ENCODE assay signal across 13 cellular contexts in the genomic region with DNA sequence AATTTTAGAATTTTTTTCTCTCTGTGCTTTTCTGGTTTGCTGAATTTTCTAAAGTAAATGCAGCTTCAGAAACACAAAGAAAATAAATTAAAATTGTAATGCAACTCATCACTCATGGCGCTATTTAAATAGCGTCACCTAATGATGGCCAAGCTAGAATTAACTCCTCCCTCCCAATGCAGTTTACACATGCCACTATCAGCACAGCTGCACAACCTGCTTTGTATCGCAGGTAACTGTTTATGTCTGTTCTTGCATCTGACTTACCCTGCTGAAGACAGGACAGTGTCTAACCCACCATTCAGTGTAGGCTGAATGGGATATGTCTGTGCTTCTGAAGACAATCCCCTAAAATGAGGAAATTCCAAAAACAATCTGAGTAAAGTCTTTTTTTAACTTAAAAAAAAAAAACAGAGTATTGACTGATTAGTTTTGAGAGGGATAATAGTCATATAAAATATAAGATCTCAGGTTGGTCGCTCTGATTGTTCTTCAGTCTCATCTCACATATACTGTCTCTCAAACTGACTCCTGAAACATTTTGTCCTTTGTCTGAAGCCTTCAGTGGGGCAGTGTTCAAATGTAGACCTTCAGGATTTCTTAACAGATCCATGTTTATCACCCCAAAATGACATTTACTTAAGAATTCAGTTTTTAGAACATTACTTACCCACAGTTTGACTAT.
DNase-seq lines count a peak whose midpoint lies in the region; ATAC-seq and TF ChIP-seq lines count a peak whose summit lies in the region.
"Had no signal": no experiment of that assay in that cellular context is flagged by ENCODE, and none has a peak within 500 bp of the region (broad histone marks: within the 10 kb centered on the region; RNA-seq: fewer than 3 reads in every experiment).

No MANE protein-coding gene starts in this region.

- in situ Hi-C loops in KBM-7 (cut with MboI; ENCODE audit: low pct_unique_long_range_greater_than_20kb, low sequenced_read_pairs), result no loop called here

- peak overlapping the region in 1 of 2 donors; percentile 73 for H3K4me3 Mint-ChIP-seq in activated T-cell treated with anti-CD3 and anti-CD28 coated beads, Interleukin-2, amount 50 U/mL, for 72 hours
- H3K4me3 Mint-ChIP-seq in activated CD4-positive, alpha-beta memory T cell treated with anti-CD3 and anti-CD28 coated beads for 36 hours, result no peak overlapping the region
- no peak overlapping the region for H3K4me3 Mint-ChIP-seq in stimulated activated memory B cell treated with anti-CD40 and anti-IgM and Interleukin-4, amounts not matched to agents 10 μg/mL and 1 μg/mL and 100 μg/mL, for 72 hours
- H3K4me3 Mint-ChIP-seq: brain had no signal

- no peaks in the 10 kb centered on the region for H3K27me3 Mint-ChIP-seq in activated T-cell treated with anti-CD3 and anti-CD28 coated beads, Interleukin-2, amount 50 U/mL, for 72 hours (ENCODE audit: low read depth)
- no peaks in the 10 kb centered on the region for H3K27me3 Mint-ChIP-seq in activated CD4-positive, alpha-beta memory T cell treated with anti-CD3 and anti-CD28 coated beads for 36 hours
- no peaks in the 10 kb centered on the region for H3K27me3 Mint-ChIP-seq in stimulated activated memory B cell treated with anti-CD40 and anti-IgM and Interleukin-4, amounts not matched to agents 10 μg/mL and 1 μg/mL and 100 μg/mL, for 72 hours

- no peak for TF ChIP-seq CTCF in testis (IDR thresholded peaks at IDR 0.05)

- H3K36me3 Mint-ChIP-seq in activated T-cell treated with anti-CD3 and anti-CD28 coated beads, Interleukin-2, amount 50 U/mL, for 72 hours (ENCODE audit: insufficient read depth in 2 of 2), result peaks cover 19 to 22% of the 10 kb centered on the region in 2 donors
- peaks cover 10% of the 10 kb centered on the region for H3K36me3 Mint-ChIP-seq in activated CD4-positive, alpha-beta memory T cell treated with anti-CD3 and anti-CD28 coated beads for 36 hours
- H3K36me3 Mint-ChIP-seq in stimulated activated memory B cell treated with anti-CD40 and anti-IgM and Interleukin-4, amounts not matched to agents 10 μg/mL and 1 μg/mL and 100 μg/mL, for 72 hours, result peaks cover 21% of the 10 kb centered on the region

- 95 to 97% methylated on average over 4 of the region's 4 CpGs for WGBS in testis, 2 donors

- POLR2A ChIA-PET in activated CD4-positive, alpha-beta memory T cell treated with anti-CD3 and anti-CD28 coated beads for 36 hours (lab: Charles Lee), result no interaction called here

- TF ChIP-seq POLR2A in testis (IDR thresholded peaks at IDR 0.05), result no peak

- H3K9me3 ChIP-seq in testis, result no peaks in the 10 kb centered on the region

- H3K4me1 Mint-ChIP-seq in activated T-cell treated with anti-CD3 and anti-CD28 coated beads, Interleukin-2, amount 50 U/mL, for 72 hours (ENCODE audit: low read depth), result peaks cover 16% of the 10 kb centered on the region
- peaks cover 15% of the 10 kb centered on the region for H3K4me1 Mint-ChIP-seq in activated CD4-positive, alpha-beta memory T cell treated with anti-CD3 and anti-CD28 coated beads for 36 hours (ENCODE audit: low read depth)
- H3K4me1 Mint-ChIP-seq in stimulated activated memory B cell treated with anti-CD40 and anti-IgM and Interleukin-4, amounts not matched to agents 10 μg/mL and 1 μg/mL and 100 μg/mL, for 72 hours, result peaks cover 35% of the 10 kb centered on the region
- H3K4me1 Mint-ChIP-seq: brain had no signal

- no peak for DNase-seq in activated T-cell treated with anti-CD3 and anti-CD28 coated beads, Interleukin-2, amount 50 U/mL, for 72 hours
- no peak for DNase-seq in activated T-cell treated with anti-CD3 and anti-CD28 coated beads, Interleukin-2, amount 50 U/mL, for 48 hours
- no peak for DNase-seq in activated CD4-positive, alpha-beta memory T cell treated with anti-CD3 and anti-CD28 coated beads for 36 hours
- no peak for DNase-seq in NCI-H1436 (lab: John Stamatoyannopoulos, UW)
- no peak for DNase-seq in KBM-7
- no peak for DNase-seq in testis
- DNase-seq: effector CD8-positive, alpha-beta T cell; uterus had no signal

- peak in 1 of 2 donors; percentile 57 for ATAC-seq in activated T-cell treated with anti-CD3 and anti-CD28 coated beads, Interleukin-2, amount 50 U/mL, for 72 hours (replicated peaks in 1 of 2)
- peak; percentile 53 for ATAC-seq in HG02798 (IDR thresholded peaks at IDR 0.05; ENCODE audit: poor library complexity, unreplicated experiment)
- ATAC-seq in stimulated activated memory B cell treated with anti-CD40 and anti-IgM and Interleukin-4, amounts not matched to agents 10 μg/mL and 1 μg/mL and 100 μg/mL, for 72 hours, result no peak

- H3K4me1 ChIP-seq in testis, result no peaks in the 10 kb centered on the region
- H3K4me1 ChIP-seq: parathyroid adenoma, uterus had no signal

- H3K27ac ChIP-seq in testis, result no peak overlapping the region
- H3K27ac ChIP-seq: parathyroid adenoma, uterus, VCaP had no signal

- peak overlapping the region; percentile 91 for H3K27ac Mint-ChIP-seq in activated T-cell treated with anti-CD3 and anti-CD28 coated beads, Interleukin-2, amount 50 U/mL, for 72 hours
- peak overlapping the region; percentile 74 for H3K27ac Mint-ChIP-seq in activated CD4-positive, alpha-beta memory T cell treated with anti-CD3 and anti-CD28 coated beads for 36 hours
- H3K27ac Mint-ChIP-seq in stimulated activated memory B cell treated with anti-CD40 and anti-IgM and Interleukin-4, amounts not matched to agents 10 μg/mL and 1 μg/mL and 100 μg/mL, for 72 hours, result peak overlapping the region; percentile 64
- H3K27ac Mint-ChIP-seq: brain had no signal

- CTCF ChIA-PET in activated CD4-positive, alpha-beta memory T cell treated with anti-CD3 and anti-CD28 coated beads for 36 hours (lab: Charles Lee), result interaction anchor here (0.6 kb wide), 1 partner anchor 1117 kb away, joined by 3 read pairs; no protein-coding TSS in a partner anchor

- no peak overlapping the region for H3K4me3 ChIP-seq in testis
- H3K4me3 ChIP-seq: uterus had no signal

- H3K36me3 ChIP-seq in testis (ENCODE audit: low read depth, missing control alignments), result no peaks in the 10 kb centered on the region
- H3K36me3 ChIP-seq: uterus had no signal

- H3K27me3 ChIP-seq in testis, result no peaks in the 10 kb centered on the region
- H3K27me3 ChIP-seq: uterus had no signal

- intact Hi-C loops in activated CD4-positive, alpha-beta memory T cell treated with anti-CD3 and anti-CD28 coated beads for 36 hours (cut with micrococcal nuclease), result loop anchor here (1.0 to 2.0 kb wide), 2 partner anchors 9 to 14 kb away; no protein-coding TSS in a partner anchor
- intact Hi-C loops in testis (cut with DNase I; ENCODE audit: low total_unique reads), result no loop called here

- peaks cover 11 to 14% of the 10 kb centered on the region in 2 donors for H3K9me3 Mint-ChIP-seq in activated T-cell treated with anti-CD3 and anti-CD28 coated beads, Interleukin-2, amount 50 U/mL, for 72 hours
- H3K9me3 Mint-ChIP-seq in activated CD4-positive, alpha-beta memory T cell treated with anti-CD3 and anti-CD28 coated beads for 36 hours, result peaks cover 13% of the 10 kb centered on the region
- peaks cover 15% of the 10 kb centered on the region for H3K9me3 Mint-ChIP-seq in stimulated activated memory B cell treated with anti-CD40 and anti-IgM and Interleukin-4, amounts not matched to agents 10 μg/mL and 1 μg/mL and 100 μg/mL, for 72 hours
